Comparison of ENCODE assay signal across 18 cellular contexts in the genomic region with DNA sequence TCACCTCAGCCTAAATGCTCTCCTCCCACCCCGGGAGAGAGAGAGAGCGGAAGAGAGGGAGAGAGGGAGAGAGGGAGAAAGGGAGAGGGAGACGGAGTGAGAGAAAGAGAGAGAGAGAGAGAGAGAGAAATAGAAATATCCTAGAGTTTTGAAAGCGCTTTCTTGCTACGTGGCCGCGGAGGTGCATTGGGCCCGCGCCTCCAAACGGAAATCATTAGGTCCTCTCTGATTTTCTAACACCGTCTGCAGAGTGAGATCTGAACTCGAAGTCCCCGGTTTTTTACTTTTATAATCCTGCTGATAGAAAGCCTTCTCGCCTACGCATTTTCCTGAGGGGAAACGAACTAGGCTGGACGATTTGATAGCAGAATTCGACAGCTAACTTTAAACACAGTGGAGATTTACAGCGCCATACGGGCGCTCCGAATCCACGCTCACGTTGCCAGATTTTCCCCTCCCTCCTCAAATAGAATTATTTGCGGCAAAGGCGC. TPM values are rescaled to one million over a fixed set of nuclear protein-coding genes. Genes with fewer than 3 reads are reported as not detected.
DNase-seq lines count a peak whose midpoint lies in the region; ATAC-seq and TF ChIP-seq lines count a peak whose summit lies in the region.
"Had no signal": no experiment of that assay in that cellular context is flagged by ENCODE, and none has a peak within 500 bp of the region (broad histone marks: within the 10 kb centered on the region; RNA-seq: fewer than 3 reads in every experiment).

No MANE protein-coding gene starts in this region.

- H3K36me3 ChIP-seq in endodermal cell (ENCODE audit: control insufficient read depth, insufficient read depth, low read length), result no peaks in the 10 kb centered on the region
- H3K36me3 ChIP-seq: HAP-1 had no signal

- intact Hi-C loops in cardiac septum (cut with DNase I) (loop anchor here (5.0 kb wide), 3 partner anchors 397 to 772 kb away; no protein-coding TSS in a partner anchor), left cardiac atrium (cut with DNase I) (loop anchor here (5.0 to 10.0 kb wide), 4 partner anchors 397 to 720 kb away; no protein-coding TSS in a partner anchor)

- no peaks in the 10 kb centered on the region for H3K36me3 Mint-ChIP-seq in endodermal cell (ENCODE audit: low read depth)
- H3K36me3 Mint-ChIP-seq in type B pancreatic cell, result no peaks in the 10 kb centered on the region

- H3K27ac Mint-ChIP-seq in endodermal cell (no peak overlapping the region), type B pancreatic cell (no peak overlapping the region)

- H3K4me1 Mint-ChIP-seq in endodermal cell (peaks cover 47% of the 10 kb centered on the region), type B pancreatic cell (ENCODE audit: unreplicated experiment) (peaks cover 31% of the 10 kb centered on the region)

- ATAC-seq in left cardiac atrium, result no peak
- ATAC-seq in left lobe of liver, result no peak
- no peak for ATAC-seq in HG03175 (IDR thresholded peaks at IDR 0.05; ENCODE audit: unreplicated experiment)

- TF ChIP-seq POLR2A in NB4 (IDR thresholded peaks at IDR 0.05; ENCODE audit: extremely low read depth, insufficient read length), result no peak

- H3K9ac ChIP-seq in endodermal cell (ENCODE audit: extremely low read depth, low read length, poor library complexity, severe bottlenecking), result no peak overlapping the region

- H3K4me3 ChIP-seq in NB4 (ENCODE audit: low read depth, low read length), result peak overlapping the region; percentile 42
- peak overlapping the region; percentile 64 for H3K4me3 ChIP-seq in endodermal cell (ENCODE audit: low read length)
- H3K4me3 ChIP-seq: HAP-1 had no signal

- H3K4me1 ChIP-seq in endodermal cell (ENCODE audit: control insufficient read depth, insufficient read depth, low read length), result peaks cover 12% of the 10 kb centered on the region

- H3K4me3 Mint-ChIP-seq in endodermal cell, result peak overlapping the region; percentile 46
- peak overlapping the region; percentile 51 for H3K4me3 Mint-ChIP-seq in type B pancreatic cell

- H3K27me3 Mint-ChIP-seq in endodermal cell (ENCODE audit: insufficient read depth), result peaks cover 95% of the 10 kb centered on the region
- H3K27me3 Mint-ChIP-seq in type B pancreatic cell, result peaks cover 97% of the 10 kb centered on the region

- no peak overlapping the region for H3K27ac ChIP-seq in endodermal cell (ENCODE audit: low read depth, low read length)
- H3K27ac ChIP-seq: C4-2B had no signal

- H3K9me3 ChIP-seq in endodermal cell (ENCODE audit: control insufficient read depth, low read length), result no peaks in the 10 kb centered on the region

- DNase-seq in cardiac septum (ENCODE audit: low spot score) (peak; percentile 15), left cardiac atrium (no peak), NB4 (ENCODE audit: low read depth) (no peak), endodermal cell (peak; percentile 50), type B pancreatic cell (ENCODE audit: extremely low spot score, unreplicated experiment) (no peak), left lobe of liver (ENCODE audit: low spot score) (no peak), NCI-H226 (no peak)
- DNase-seq: activated naive CD4-positive, alpha-beta T cell; erythroblast; kidney glomerular epithelial cell; NCI-H1417 treated with DMSO at 0.1 percent for 48 hours; RPMI8226; stimulated activated CD4-positive, alpha-beta T cell treated with anti-CD3 and anti-CD28 coated beads, Interleukin-4, amount 100 ng/mL, for 1 hour had no signal

- WGBS in endodermal cell (ENCODE audit: insufficient coverage in 1 of 2, insufficient read length in 1 of 2), 2 experiments, result 2 to 3% methylated on average over 21 to 26 of the region's 26 CpGs

- H3K9me3 Mint-ChIP-seq in endodermal cell (peaks cover 5% of the 10 kb centered on the region), type B pancreatic cell (no peaks in the 10 kb centered on the region)

- no peak for TF ChIP-seq CTCF in NB4 (IDR thresholded peaks at IDR 0.05; ENCODE audit: low read depth, low read length)
- no peak for TF ChIP-seq CTCF in endodermal cell (conservative IDR thresholded peaks at IDR 0.05)
- no peak for TF ChIP-seq CTCF in type B pancreatic cell (conservative IDR thresholded peaks at IDR 0.05)

- peaks cover 95% of the 10 kb centered on the region for H3K27me3 ChIP-seq in endodermal cell (ENCODE audit: control insufficient read depth, insufficient read depth, low read length, poor library complexity, severe bottlenecking)

RNA-seq across cellular contexts. Expression of gene EVX2, which starts 0.9 kb away (rescaled TPM):
- total RNA-seq in cardiac septum, result not detected
- total RNA-seq in left cardiac atrium, result not detected
- not detected for total RNA-seq in endodermal cell
- polyA plus RNA-seq in endodermal cell (2013, experiment 1 of 2), result 0.93 TPM
- 1.0 TPM for polyA plus RNA-seq in endodermal cell (2013, experiment 2 of 2)
- total RNA-seq in type B pancreatic cell (ENCODE audit: low replicate concordance), result 0.10 TPM in 1 of 2 replicates, not detected in the other
- not detected for total RNA-seq in left lobe of liver
- total RNA-seq: chondrocyte, ureter had no signal

RNA-seq across cellular contexts. Expression of gene HOXD13, which starts 7.8 kb away (rescaled TPM):
- total RNA-seq in cardiac septum, result not detected
- not detected for total RNA-seq in left cardiac atrium
- under 1 TPM; 0.11 to 0.40 TPM for total RNA-seq in endodermal cell
- polyA plus RNA-seq in endodermal cell (2013, experiment 1 of 2), result 0.39 TPM
- 0.25 TPM for polyA plus RNA-seq in endodermal cell (2013, experiment 2 of 2)
- total RNA-seq in type B pancreatic cell (ENCODE audit: low replicate concordance), result 0.31 and 0.43 TPM in 2 replicates
- total RNA-seq in left lobe of liver, result not detected
- total RNA-seq: chondrocyte, ureter had no signal

RNA-seq across cellular contexts. Expression of gene HOXD12, which starts 14.9 kb away (rescaled TPM):
- total RNA-seq in cardiac septum (not detected), left cardiac atrium (not detected), endodermal cell (not detected), type B pancreatic cell (ENCODE audit: low replicate concordance) (not detected in 2 replicates), left lobe of liver (not detected)
- 0.18 TPM for polyA plus RNA-seq in endodermal cell (2013, experiment 1 of 2)
- 0.50 TPM for polyA plus RNA-seq in endodermal cell (2013, experiment 2 of 2)
- total RNA-seq: chondrocyte, ureter had no signal

RNA-seq across cellular contexts. Expression of gene HOXD11, which starts 22.4 kb away (rescaled TPM):
- not detected for total RNA-seq in cardiac septum
- total RNA-seq in left cardiac atrium, result not detected
- not detected for total RNA-seq in endodermal cell
- 3.8 TPM for polyA plus RNA-seq in endodermal cell (2013, experiment 1 of 2)
- 2.4 TPM for polyA plus RNA-seq in endodermal cell (2013, experiment 2 of 2)
- 0.21 and 1.1 TPM in 2 replicates for total RNA-seq in type B pancreatic cell (ENCODE audit: low replicate concordance)
- not detected for total RNA-seq in left lobe of liver
- total RNA-seq: chondrocyte had no signal

RNA-seq across cellular contexts. Expression of gene HOXD10, which starts 31.9 kb away (rescaled TPM):
- total RNA-seq in cardiac septum (0.16 TPM), left cardiac atrium (not detected), endodermal cell (not detected), type B pancreatic cell (ENCODE audit: low replicate concordance) (0.19 and 0.56 TPM in 2 replicates), left lobe of liver (not detected)
- polyA plus RNA-seq in endodermal cell (2013, experiment 1 of 2), result 3.9 TPM
- 2.7 TPM for polyA plus RNA-seq in endodermal cell (2013, experiment 2 of 2)
- total RNA-seq: chondrocyte had no signal

Comparison
In these comparisons a context has a peak if more than half of its experiments do, and no peak if none do; other contexts are left out.
1. DNase-seq: peak in cardiac septum (single experiment) and endodermal cell (single experiment); none in left cardiac atrium (single experiment), NB4 (single experiment), type B pancreatic cell (single experiment), left lobe of liver (single experiment) and NCI-H226 (single experiment).